Comparison of ENCODE assay signal across 9 cellular contexts in the genomic region with DNA sequence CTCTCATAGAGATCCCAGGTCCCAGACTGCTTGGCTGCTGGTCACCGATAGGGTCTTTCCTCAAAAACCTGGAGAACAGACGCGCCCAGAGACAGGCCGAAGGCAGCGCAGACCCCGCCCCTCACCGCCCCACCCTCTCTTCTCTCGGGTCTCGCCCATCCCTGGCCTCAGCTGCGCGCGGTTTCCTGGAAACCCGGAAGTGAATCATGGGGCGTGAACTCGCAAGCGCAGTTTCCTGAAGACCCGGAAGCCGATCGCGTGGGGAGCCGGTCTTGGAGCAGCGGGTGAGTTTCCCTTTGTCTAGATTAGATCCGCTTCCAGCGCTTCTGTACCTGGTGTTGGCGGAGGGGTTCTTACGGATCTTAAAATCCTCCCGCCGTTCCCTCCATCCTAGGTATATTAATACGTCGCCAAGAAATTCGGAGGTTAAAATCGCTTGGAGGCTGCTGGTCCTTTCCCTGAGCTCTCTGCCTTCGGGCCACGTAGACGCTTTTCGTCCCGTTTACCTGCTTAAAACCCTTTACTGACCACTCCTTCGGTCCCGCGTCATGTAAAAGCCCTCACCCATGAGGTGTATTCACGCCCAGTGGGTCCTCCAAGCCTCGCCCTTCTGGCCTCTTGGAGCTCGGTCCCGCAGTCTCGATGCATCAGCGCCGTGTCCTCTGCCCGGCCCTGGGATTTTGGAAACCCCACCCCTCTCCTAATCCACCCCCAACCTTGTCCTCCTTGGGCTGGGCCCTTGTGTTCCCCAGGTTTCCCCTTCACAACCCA. TPM values are rescaled to one million over a fixed set of nuclear protein-coding genes. Genes with fewer than 3 reads are reported as not detected.
DNase-seq lines count a peak whose midpoint lies in the region; ATAC-seq and TF ChIP-seq lines count a peak whose summit lies in the region.
"Had no signal": no experiment of that assay in that cellular context is flagged by ENCODE, and none has a peak within 500 bp of the region (broad histone marks: within the 10 kb centered on the region; RNA-seq: fewer than 3 reads in every experiment).

A gene (plus strand): TSS at position 230 of the 771 bp plus-strand sequence. CDS start 48,293 bp downstream, outside the sequence.

- H3K36me3 Mint-ChIP-seq in MCF 10A (ENCODE audit: insufficient read depth, unreplicated experiment) (no peaks in the 10 kb centered on the region), memory B cell (peaks cover 43% of the 10 kb centered on the region)

- no peaks in the 10 kb centered on the region for H4K20me1 ChIP-seq in MM.1S (ENCODE audit: insufficient read depth, low read length)
- H4K20me1 ChIP-seq: BLaER1 had no signal

- H3K4me3 Mint-ChIP-seq in MCF 10A (ENCODE audit: unreplicated experiment), result no peak within 1 kb of the TSS
- peak within 1 kb of the TSS; percentile 81 for H3K4me3 Mint-ChIP-seq in memory B cell

- H3K4me1 ChIP-seq in breast epithelium (no peaks in the 10 kb centered on the region), MM.1S (ENCODE audit: low read length) (no peaks in the 10 kb centered on the region)
- H3K4me1 ChIP-seq: BLaER1 had no signal

- peaks cover 33% of the 10 kb centered on the region for H3K9me3 Mint-ChIP-seq in MCF 10A (ENCODE audit: unreplicated experiment)
- peaks cover 31% of the 10 kb centered on the region for H3K9me3 Mint-ChIP-seq in memory B cell

- H2AFZ ChIP-seq in MM.1S (ENCODE audit: low read length), result no peak within 1 kb of the TSS

- no peak within 1 kb of the TSS for H3K4me2 ChIP-seq in MM.1S (ENCODE audit: low read depth, low read length)
- H3K4me2 ChIP-seq: BLaER1 had no signal

- H3K9me2 ChIP-seq in MM.1S (replicated peaks; ENCODE audit: insufficient read depth, low read length), result no peaks in the 10 kb centered on the region

- H3K36me3 ChIP-seq in breast epithelium (no peaks in the 10 kb centered on the region), MM.1S (replicated peaks; ENCODE audit: insufficient read depth, low read length) (no peaks in the 10 kb centered on the region)

- intact Hi-C loops in breast epithelium (cut with DNase I; ENCODE audit: low total_unique reads) (no loop called here), MCF 10A (cut with micrococcal nuclease) (no loop called here)

- TF ChIP-seq CTCF in breast epithelium (IDR thresholded peaks at IDR 0.05) (no peak), MCF 10A (IDR thresholded peaks at IDR 0.05; ENCODE audit: unreplicated experiment) (no peak), MM.1S (IDR thresholded peaks at IDR 0.05; ENCODE audit: low read length) (no peak)

- H3K27me3 Mint-ChIP-seq in MCF 10A (ENCODE audit: insufficient read depth, unreplicated experiment) (no peaks in the 10 kb centered on the region), memory B cell (peaks cover 9% of the 10 kb centered on the region)

- H3K79me2 ChIP-seq in MM.1S (ENCODE audit: low read length), result no peaks in the 10 kb centered on the region

- H3K9ac ChIP-seq in MM.1S (ENCODE audit: low read length), result no peak within 1 kb of the TSS
- H3K9ac ChIP-seq: BLaER1 had no signal

- DNase-seq in breast epithelium (ENCODE audit: low spot score in 2 of 2) (peak; percentile 44 to 69), MCF 10A (ENCODE audit: unreplicated experiment) (no peak), memory B cell (ENCODE audit: low spot score in 2 of 2) (peak; percentile 11 to 14), MM.1S (no peak)
- peak; percentile 16 to 33 for DNase-seq in activated CD8-positive, alpha-beta memory T cell treated with anti-CD3 and anti-CD28 coated beads for 1 hour (ENCODE audit: extremely low read depth in 1 of 2, low read depth in 1 of 2)
- DNase-seq in effector CD4-positive, alpha-beta T cell, result peak; percentile 19
- peak; percentile 34 for DNase-seq in stimulated activated CD8-positive, alpha-beta memory T cell treated with anti-CD3 and anti-CD28 coated beads, Interleukin-12 subunit alpha, Interleukin-12 subunit beta, amount 100 ng/mL, for 24 hours (ENCODE audit: extremely low read depth)

- ATAC-seq in memory B cell (ENCODE audit: low read depth) (peak; percentile 75), GM19452 (IDR thresholded peaks at IDR 0.05; ENCODE audit: unreplicated experiment) (no peak)

- POLR2A ChIA-PET in MCF 10A (lab: Yijun Ruan, JAX), result no interaction called here

- H3K4me3 ChIP-seq in breast epithelium (peak within 1 kb of the TSS; percentile 62 to 76 (median 64)), MM.1S (ENCODE audit: low read length) (no peak within 1 kb of the TSS)
- H3K4me3 ChIP-seq: BLaER1 had no signal

- H3K27ac ChIP-seq in breast epithelium (no peak within 1 kb of the TSS), MM.1S (ENCODE audit: low read length) (no peak within 1 kb of the TSS)
- H3K27ac ChIP-seq: BLaER1 had no signal

- TF ChIP-seq POLR2A in breast epithelium (IDR thresholded peaks at IDR 0.05), result no peak

- H3K4me1 Mint-ChIP-seq in MCF 10A (ENCODE audit: insufficient read depth, unreplicated experiment), result no peaks in the 10 kb centered on the region
- peaks cover 3% of the 10 kb centered on the region for H3K4me1 Mint-ChIP-seq in memory B cell

- H3K27ac Mint-ChIP-seq in MCF 10A (ENCODE audit: low read depth, unreplicated experiment), result no peak within 1 kb of the TSS
- no peak within 1 kb of the TSS for H3K27ac Mint-ChIP-seq in memory B cell

- H3K27me3 ChIP-seq in breast epithelium (no peaks in the 10 kb centered on the region), MM.1S (replicated peaks; ENCODE audit: insufficient read depth, low read length) (no peaks in the 10 kb centered on the region)
- H3K27me3 ChIP-seq: BLaER1 had no signal

- CTCF ChIA-PET in MCF 10A (lab: Yijun Ruan, JAX), result no interaction called here

- BruUV-seq in MCF 10A (replicated peaks; lab: Mats Ljungman, UMichigan), result no TSS peak

- no peaks in the 10 kb centered on the region for H3F3A ChIP-seq in MM.1S (ENCODE audit: insufficient read depth, low read length)

- H3K9me3 ChIP-seq in breast epithelium, result peaks cover 68 to 94% of the 10 kb centered on the region in 2 donors
- H3K9me3 ChIP-seq in MM.1S (replicated peaks; ENCODE audit: insufficient read depth, low read length), result no peaks in the 10 kb centered on the region

RNA-seq across cellular contexts. Expression of the gene that starts here (rescaled TPM):
- total RNA-seq in breast epithelium (1 to 10 TPM; 1.3 to 3.7 (median 1.4) TPM), MCF 10A (2022) (not detected in 2 replicates)

Comparison
In these comparisons a context has a peak if more than half of its experiments do, and no peak if none do; other contexts are left out.
1. DNase-seq: peak in breast epithelium (2 of 2), activated CD8-positive, alpha-beta memory T cell treated with anti-CD3 and anti-CD28 coated beads for 1 hour (2 of 2), effector CD4-positive, alpha-beta T cell (single experiment), memory B cell (2 of 2) and stimulated activated CD8-positive, alpha-beta memory T cell treated with anti-CD3 and anti-CD28 coated beads, Interleukin-12 subunit alpha, Interleukin-12 subunit beta, amount 100 ng/mL, for 24 hours (single experiment); none in MCF 10A (single experiment) and MM.1S (single experiment).